In genomic region chr2:10163498-10164486, GRCh38 we compare ENCODE assay signal across 3 cellular contexts.
TF ChIP-seq lines count a peak whose summit lies in the region.

No MANE protein-coding gene starts in this region.

TF ChIP-seq in GM12891, 5 proteins besides CTCF, POLR2A, EP300 and RAD21:
- no peak for TF ChIP-seq POLR2AphosphoS5 (IDR thresholded peaks at IDR 0.05; ENCODE audit: low read depth, low read length)
- no peak for TF ChIP-seq TAF1 (IDR thresholded peaks at IDR 0.05; ENCODE audit: low read depth, low read length)
- no peak for TF ChIP-seq POU2F2 (IDR thresholded peaks at IDR 0.05; ENCODE audit: low read depth, low read length)
- TF ChIP-seq PAX5 (IDR thresholded peaks at IDR 0.05; ENCODE audit: insufficient read depth, low read length, severe bottlenecking): no peak
- TF ChIP-seq SPI1 (IDR thresholded peaks at IDR 0.05; ENCODE audit: low read depth, low read length): no peak

TF ChIP-seq in IMR-90, 13 proteins besides CTCF, POLR2A, EP300 and RAD21:
- TF ChIP-seq NFE2L2 (IDR thresholded peaks at IDR 0.05; ENCODE audit: low read depth, low read length) (no peak), MXI1 (IDR thresholded peaks at IDR 0.05; ENCODE audit: borderline replicate concordance, low read depth, low read length) (no peak), CEBPB (IDR thresholded peaks at IDR 0.05; ENCODE audit: low read depth, low read length) (no peak), MAZ (IDR thresholded peaks at IDR 0.05; ENCODE audit: borderline replicate concordance, low read depth, low read length) (no peak), RFX5 (IDR thresholded peaks at IDR 0.05; ENCODE audit: low read depth, low read length) (no peak), MAFK (IDR thresholded peaks at IDR 0.05; ENCODE audit: low read depth, low read length) (no peak), BHLHE40 (IDR thresholded peaks at IDR 0.05; ENCODE audit: low read depth, low read length) (no peak), RCOR1 (IDR thresholded peaks at IDR 0.05; ENCODE audit: insufficient replicate concordance, low read length) (no peak), CHD1 (IDR thresholded peaks at IDR 0.05; ENCODE audit: low read depth, low read length) (no peak), SMC3 (IDR thresholded peaks at IDR 0.05; ENCODE audit: low read depth, low read length) (no peak), FOS (IDR thresholded peaks at IDR 0.05; ENCODE audit: low read depth, low read length) (no peak)
- TF ChIP-seq, protein P1, sequence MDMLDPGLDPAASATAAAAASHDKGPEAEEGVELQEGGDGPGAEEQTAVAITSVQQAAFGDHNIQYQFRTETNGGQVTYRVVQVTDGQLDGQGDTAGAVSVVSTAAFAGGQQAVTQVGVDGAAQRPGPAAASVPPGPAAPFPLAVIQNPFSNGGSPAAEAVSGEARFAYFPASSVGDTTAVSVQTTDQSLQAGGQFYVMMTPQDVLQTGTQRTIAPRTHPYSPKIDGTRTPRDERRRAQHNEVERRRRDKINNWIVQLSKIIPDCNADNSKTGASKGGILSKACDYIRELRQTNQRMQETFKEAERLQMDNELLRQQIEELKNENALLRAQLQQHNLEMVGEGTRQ (IDR thresholded peaks at IDR 0.05; ENCODE audit: low read depth, low read length): no peak
- TF ChIP-seq, protein P2, sequence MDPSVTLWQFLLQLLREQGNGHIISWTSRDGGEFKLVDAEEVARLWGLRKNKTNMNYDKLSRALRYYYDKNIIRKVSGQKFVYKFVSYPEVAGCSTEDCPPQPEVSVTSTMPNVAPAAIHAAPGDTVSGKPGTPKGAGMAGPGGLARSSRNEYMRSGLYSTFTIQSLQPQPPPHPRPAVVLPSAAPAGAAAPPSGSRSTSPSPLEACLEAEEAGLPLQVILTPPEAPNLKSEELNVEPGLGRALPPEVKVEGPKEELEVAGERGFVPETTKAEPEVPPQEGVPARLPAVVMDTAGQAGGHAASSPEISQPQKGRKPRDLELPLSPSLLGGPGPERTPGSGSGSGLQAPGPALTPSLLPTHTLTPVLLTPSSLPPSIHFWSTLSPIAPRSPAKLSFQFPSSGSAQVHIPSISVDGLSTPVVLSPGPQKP (IDR thresholded peaks at IDR 0.05; ENCODE audit: borderline replicate concordance, low read depth, low read length): no peak

TF ChIP-seq in K562, 482 proteins besides CTCF, POLR2A, EP300 and RAD21:
- TF ChIP-seq, protein P3, sequence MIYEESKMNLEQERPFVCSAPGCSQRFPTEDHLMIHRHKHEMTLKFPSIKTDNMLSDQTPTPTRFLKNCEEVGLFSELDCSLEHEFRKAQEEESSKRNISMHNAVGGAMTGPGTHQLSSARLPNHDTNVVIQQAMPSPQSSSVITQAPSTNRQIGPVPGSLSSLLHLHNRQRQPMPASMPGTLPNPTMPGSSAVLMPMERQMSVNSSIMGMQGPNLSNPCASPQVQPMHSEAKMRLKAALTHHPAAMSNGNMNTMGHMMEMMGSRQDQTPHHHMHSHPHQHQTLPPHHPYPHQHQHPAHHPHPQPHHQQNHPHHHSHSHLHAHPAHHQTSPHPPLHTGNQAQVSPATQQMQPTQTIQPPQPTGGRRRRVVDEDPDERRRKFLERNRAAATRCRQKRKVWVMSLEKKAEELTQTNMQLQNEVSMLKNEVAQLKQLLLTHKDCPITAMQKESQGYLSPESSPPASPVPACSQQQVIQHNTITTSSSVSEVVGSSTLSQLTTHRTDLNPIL (CRISPR knock-in tag; IDR thresholded peaks at IDR 0.05): no peak
- TF ChIP-seq ZNF263 (CRISPR knock-in tag; IDR thresholded peaks at IDR 0.05; ENCODE audit: borderline replicate concordance) (no peak), RBM25 (IDR thresholded peaks at IDR 0.05; ENCODE audit: low read depth, low read length, severe bottlenecking) (peak; percentile 14)
- TF ChIP-seq, protein P4, sequence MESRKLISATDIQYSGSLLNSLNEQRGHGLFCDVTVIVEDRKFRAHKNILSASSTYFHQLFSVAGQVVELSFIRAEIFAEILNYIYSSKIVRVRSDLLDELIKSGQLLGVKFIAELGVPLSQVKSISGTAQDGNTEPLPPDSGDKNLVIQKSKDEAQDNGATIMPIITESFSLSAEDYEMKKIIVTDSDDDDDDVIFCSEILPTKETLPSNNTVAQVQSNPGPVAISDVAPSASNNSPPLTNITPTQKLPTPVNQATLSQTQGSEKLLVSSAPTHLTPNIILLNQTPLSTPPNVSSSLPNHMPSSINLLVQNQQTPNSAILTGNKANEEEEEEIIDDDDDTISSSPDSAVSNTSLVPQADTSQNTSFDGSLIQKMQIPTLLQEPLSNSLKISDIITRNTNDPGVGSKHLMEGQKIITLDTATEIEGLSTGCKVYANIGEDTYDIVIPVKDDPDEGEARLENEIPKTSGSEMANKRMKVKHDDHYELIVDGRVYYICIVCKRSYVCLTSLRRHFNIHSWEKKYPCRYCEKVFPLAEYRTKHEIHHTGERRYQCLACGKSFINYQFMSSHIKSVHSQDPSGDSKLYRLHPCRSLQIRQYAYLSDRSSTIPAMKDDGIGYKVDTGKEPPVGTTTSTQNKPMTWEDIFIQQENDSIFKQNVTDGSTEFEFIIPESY (CRISPR knock-in tag; IDR thresholded peaks at IDR 0.05): 0 out of 2 replicates have a peak, but pooled peaks have one; percentile 24
